ENCODE assay signal across 8 cellular contexts in the genomic region with DNA sequence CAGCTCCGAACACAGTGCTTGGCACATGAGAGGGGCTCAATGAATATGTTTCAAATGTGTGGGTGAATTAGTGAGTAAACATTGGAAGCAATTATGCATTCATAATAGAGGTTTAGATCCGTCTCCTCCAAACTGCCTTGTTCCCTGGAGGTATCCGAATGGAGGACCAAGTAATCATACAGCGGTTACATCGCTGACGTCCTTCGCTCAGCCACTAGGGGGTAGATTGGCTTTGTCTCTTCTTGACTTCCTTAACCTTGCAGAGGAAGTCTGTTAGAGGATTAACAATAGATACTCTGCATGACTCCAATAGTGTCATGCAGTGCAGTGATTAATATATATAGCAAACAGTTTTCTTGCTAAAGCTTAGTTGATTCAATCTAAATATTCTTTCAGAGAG.
DNase-seq lines count a peak whose midpoint lies in the region; ATAC-seq and TF ChIP-seq lines count a peak whose summit lies in the region.

No MANE protein-coding gene starts in this region.

- TF ChIP-seq POLR2A in testis (IDR thresholded peaks at IDR 0.05), result no peak

- no peak overlapping the region for H3K27ac Mint-ChIP-seq in HFFc6

- TF ChIP-seq CTCF in AG09319 (IDR thresholded peaks at IDR 0.05; ENCODE audit: low read depth, low read length) (peak; percentile 36), HFFc6 (IDR thresholded peaks at IDR 0.05) (peak; percentile 83), testis (IDR thresholded peaks at IDR 0.05) (peak; percentile 45 to 58 (median 46))

- H3K27me3 ChIP-seq in SJCRH30 (no peaks in the 10 kb centered on the region), testis (no peaks in the 10 kb centered on the region)

- ATAC-seq in left cardiac atrium (peak; percentile 57 to 68), HG03139 (IDR thresholded peaks at IDR 0.05; ENCODE audit: unreplicated experiment) (no peak)

- DNase-seq in AG09319 (ENCODE audit: extremely low read depth, low read depth) (no peak), HFFc6 (peak; percentile 45), SJCRH30 (peak; percentile 31 to 57), left cardiac atrium (no peak), testis (peak; percentile 68), T1000 (lab: John Stamatoyannopoulos, UW) (no peak)
- no peak for DNase-seq in NK-92 treated with Interleukin-12 subunit alpha and Interleukin-12 subunit beta, amount 100 ng/mL, for 24 hours (lab: John Stamatoyannopoulos, UW)

- no peaks in the 10 kb centered on the region for H3K9me3 ChIP-seq in SJCRH30 (replicated peaks)
- H3K9me3 ChIP-seq in testis, result no peaks in the 10 kb centered on the region

- H3K4me3 ChIP-seq in SJCRH30, result no peak overlapping the region
- H3K4me3 ChIP-seq in testis, result no peak overlapping the region

- H3K4me1 Mint-ChIP-seq in HFFc6 (ENCODE audit: low read depth), result peaks cover 17% of the 10 kb centered on the region

- intact Hi-C loops in left cardiac atrium (cut with DNase I), result loop anchor here in 1 of 2 donors (10.0 kb wide), 1 partner anchor 301 kb away; no protein-coding TSS in a partner anchor
- intact Hi-C loops in testis (cut with DNase I; ENCODE audit: low total_unique reads), result no loop called here

- H3K27ac ChIP-seq in SJCRH30 (no peak overlapping the region), testis (no peak overlapping the region)

- no peaks in the 10 kb centered on the region for H3K27me3 Mint-ChIP-seq in HFFc6 (ENCODE audit: insufficient read depth)

- H3K9me3 Mint-ChIP-seq in HFFc6, result no peaks in the 10 kb centered on the region

- H3K36me3 Mint-ChIP-seq in HFFc6 (ENCODE audit: low read depth), result no peaks in the 10 kb centered on the region

- no peaks in the 10 kb centered on the region for H3K4me1 ChIP-seq in SJCRH30
- no peaks in the 10 kb centered on the region for H3K4me1 ChIP-seq in testis

- H3K36me3 ChIP-seq in SJCRH30, result no peaks in the 10 kb centered on the region
- no peaks in the 10 kb centered on the region for H3K36me3 ChIP-seq in testis (ENCODE audit: low read depth, missing control alignments)

- H3K4me3 Mint-ChIP-seq in HFFc6, result no peak overlapping the region

- WGBS in testis, 2 donors, result 63 to 73% methylated on average over 7 of the region's 7 CpGs

Comparison
In these comparisons a context has a peak if more than half of its experiments do, and no peak if none do; other contexts are left out.
1. DNase-seq: peak in HFFc6 (single experiment), SJCRH30 (2 of 2) and testis (single experiment); none in AG09319 (single experiment), left cardiac atrium (single experiment), T1000 (single experiment) and NK-92 treated with Interleukin-12 subunit alpha and Interleukin-12 subunit beta, amount 100 ng/mL, for 24 hours (single experiment).
2. Peak in every context shown above with its lines, with median percentiles within 50 percentile points of each other: CTCF ChIP-seq.